ENCODE assay signal across 24 cellular contexts in the genomic region with DNA sequence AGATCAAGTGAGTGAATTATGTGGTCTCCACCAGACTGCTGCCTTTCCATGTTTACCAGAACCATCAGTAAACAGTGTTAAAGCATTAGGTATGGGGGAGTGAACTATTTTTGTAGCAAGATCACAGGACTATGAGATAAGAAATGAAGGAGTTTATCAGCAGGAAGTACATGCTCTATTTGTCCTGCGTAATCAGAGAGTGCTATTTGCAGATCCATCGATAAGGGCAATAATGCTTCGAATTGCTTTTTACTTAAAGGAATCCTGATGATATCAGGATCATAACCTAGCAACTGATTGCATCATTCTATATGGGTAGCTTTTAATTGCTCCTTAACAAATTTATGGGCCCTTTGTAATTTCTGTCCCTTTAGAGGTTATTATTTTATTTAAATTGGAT. TPM values are rescaled to one million over a fixed set of nuclear protein-coding genes. Genes with fewer than 3 reads are reported as not detected.
"Had no signal": no experiment of that assay in that cellular context is flagged by ENCODE, and none has a peak within 500 bp of the region (broad histone marks: within the 10 kb centered on the region; RNA-seq: fewer than 3 reads in every experiment).

No MANE protein-coding gene starts in this region.

- H3K4me1 ChIP-seq: SJSA1 had no signal

- H3K4me2 ChIP-seq: KMS-11 had no signal

- H3K27me3 ChIP-seq: SJSA1 had no signal

- H3K4me3 ChIP-seq: SJSA1, SK-N-MC had no signal

- H3K36me3 ChIP-seq: SJSA1 had no signal

- H3K27ac ChIP-seq: KMS-11, SJSA1, SK-N-MC had no signal

- DNase-seq: IMR-90, Kasumi-1, MV-4-11, NCI-H1048, NCI-H1105, NCI-H1417, NCI-H1436 treated with DMSO at 0.1 percent for 48 hours, NCI-H1694 treated with DMSO at 0.1 percent for 48 hours, NCI-H1930, NCI-H2081, NCI-H2107, NCI-H2227 treated with DMSO at 0.1 percent for 48 hours, NCI-H524, NCI-H69, NCI-H774, Right ventricle myocardium superior, RPMI8226, SIG-M5, T-helper 1 cell had no signal

- H3K9me3 ChIP-seq: SJSA1 had no signal

RNA-seq across cellular contexts. Expression of a gene that starts 57.1 kb away (rescaled TPM):
- total RNA-seq: HT-29, IMR-90, NCI-H460, Right ventricle myocardium superior, SJSA1 had no signal
- polyA plus RNA-seq: IMR-90 had no signal
